Comparison of ENCODE assay signal across 8 cellular contexts in the genomic region with DNA sequence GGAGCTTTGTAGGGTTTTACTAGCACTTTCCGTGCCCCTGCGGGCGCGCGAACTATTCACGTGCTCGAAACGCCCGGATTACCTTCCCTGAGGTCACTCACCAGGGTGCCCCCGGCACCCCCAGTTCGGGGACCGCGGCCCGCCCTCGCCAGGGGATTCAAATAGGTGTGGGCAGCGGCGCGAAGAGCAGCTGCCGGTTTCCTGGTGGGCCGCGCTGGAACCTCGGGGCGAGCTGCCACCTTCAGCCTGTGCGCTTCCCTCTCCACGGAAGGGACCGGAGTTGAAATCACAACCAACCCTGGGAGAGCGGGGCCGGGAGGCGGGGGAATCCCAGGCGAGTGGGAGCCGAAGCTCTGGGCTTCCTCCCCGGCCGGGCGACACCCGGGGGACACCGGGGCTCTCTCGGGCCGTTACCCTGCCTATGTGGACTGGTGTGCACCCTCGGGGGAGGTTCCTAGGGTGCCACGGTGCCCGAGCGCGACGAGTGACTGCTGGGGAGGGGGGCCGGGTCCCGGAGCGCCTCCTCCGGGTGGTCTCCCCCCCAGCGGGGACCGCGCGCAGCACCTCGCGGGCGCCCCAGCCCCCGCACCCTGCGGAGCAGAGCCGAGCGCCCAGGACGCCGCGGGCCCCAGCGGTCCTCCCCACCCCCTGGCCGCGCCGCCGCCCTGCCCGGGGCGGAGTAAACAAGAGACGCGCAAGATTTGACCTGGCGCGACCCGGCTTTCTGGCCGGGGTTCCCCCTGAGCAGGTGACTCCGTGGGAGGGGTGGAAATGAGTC. TPM values are rescaled to one million over a fixed set of nuclear protein-coding genes. Genes with fewer than 3 reads are reported as not detected.
DNase-seq lines count a peak whose midpoint lies in the region; ATAC-seq, FAIRE-seq and TF ChIP-seq lines count a peak whose summit lies in the region.

No MANE protein-coding gene starts in this region.

- no peaks in the 10 kb centered on the region for H3K36me3 ChIP-seq in HepG2 (replicated peaks in 1 of 2; ENCODE audit: control insufficient read depth in 1 of 2, insufficient read depth in 2 of 2, low read length in 2 of 2)

- WGBS in HepG2 (ENCODE audit: low lambda C conversion rate), result 1% methylated on average over 33 of the region's 76 CpGs

- in situ Hi-C loops in HepG2 (cut with HindIII; ENCODE audit: extremely low pct_ligation_motif_present, low pct_unique_long_range_greater_than_20kb), result loop anchor here (5.0 to 10.0 kb wide), 3 partner anchors 100 to 468 kb away; partner anchors contain the start of gene AIG1

- peak overlapping the region; percentile 96 for H3K4me2 ChIP-seq in HepG2 (ENCODE audit: low read depth, low read length)

- TF ChIP-seq RAD21 in HepG2 (CRISPR knock-in tag; IDR thresholded peaks at IDR 0.05), result no peak; the same call in 1 of the 2 replicates

- peak overlapping the region; percentile 30 for H2AFZ ChIP-seq in HepG2 (ENCODE audit: low read length)

- no peak for FAIRE-seq in H54 (lab: Jason Lieb, UNC)
- FAIRE-seq in HepG2 (lab: Jason Lieb, UNC), result no peak

- no peaks in the 10 kb centered on the region for H3K9me3 Mint-ChIP-seq in activated CD4-positive, alpha-beta T cell treated with anti-CD3 and anti-CD28 coated beads, Interleukin-2, amount 10 ng/mL, durations not matched to agents 7 days and 5 days

- peaks cover 29% of the 10 kb centered on the region for H3K4me1 ChIP-seq in HepG2 (ENCODE audit: insufficient read depth, low read length)

- no TSS peak for BruUV-seq in HepG2 (replicated peaks; lab: Mats Ljungman, UMichigan)

- TF ChIP-seq EP300 in HepG2 (IDR thresholded peaks at IDR 0.05; ENCODE audit: low read depth in 2 of 2, low read length in 2 of 2) (peak; percentile 33 to 56; a peak in 2 of 4 replicates), HepG2 (CRISPR knock-in tag; IDR thresholded peaks at IDR 0.05; ENCODE audit: borderline replicate concordance) (no peak)

- peak; percentile 67 for ATAC-seq in HepG2

- CTCF ChIA-PET in GM10248 (lab: Yijun Ruan, JAX), result interaction anchor here (1.2 kb wide), 1 partner anchor 9 kb away, joined by 3 read pairs; no protein-coding TSS in a partner anchor
- CTCF ChIA-PET in activated CD4-positive, alpha-beta T cell treated with anti-CD3 and anti-CD28 coated beads, Interleukin-2, amount 10 ng/mL, durations not matched to agents 7 days and 5 days (lab: Charles Lee), result interaction anchor here (0.6 to 1.2 kb wide), 5 partner anchors 14 to 380 kb away, joined by 3 to 4 read pairs (median 3); no protein-coding TSS in a partner anchor
- CTCF ChIA-PET in HepG2 (lab: Yijun Ruan, JAX; ENCODE audit: low intra/inter-chr PET ratio, low total read pairs), result no interaction called here

- H3K4me1 Mint-ChIP-seq in activated CD4-positive, alpha-beta T cell treated with anti-CD3 and anti-CD28 coated beads, Interleukin-2, amount 10 ng/mL, durations not matched to agents 7 days and 5 days, result peaks cover 24% of the 10 kb centered on the region

- H3K27ac ChIP-seq in coronary artery (peak overlapping the region; percentile 97 to 98), HepG2 (ENCODE audit: extremely low read length, insufficient read depth, low read length) (peak overlapping the region; percentile 97)

- peak overlapping the region; percentile 98 for H3K4me3 Mint-ChIP-seq in activated CD4-positive, alpha-beta T cell treated with anti-CD3 and anti-CD28 coated beads, Interleukin-2, amount 10 ng/mL, durations not matched to agents 7 days and 5 days

- peaks cover 24% of the 10 kb centered on the region for H3K79me2 ChIP-seq in HepG2 (ENCODE audit: insufficient read depth, low read length)

- peak overlapping the region; percentile 98 for H3K9ac ChIP-seq in HepG2 (ENCODE audit: insufficient read depth, low read depth, low read length)

- no peaks in the 10 kb centered on the region for H3K36me3 Mint-ChIP-seq in activated CD4-positive, alpha-beta T cell treated with anti-CD3 and anti-CD28 coated beads, Interleukin-2, amount 10 ng/mL, durations not matched to agents 7 days and 5 days (ENCODE audit: low read depth)

- intact Hi-C loops in HepG2 (cut with micrococcal nuclease; ENCODE audit: unreplicated experiment), result loop anchor here (5.0 to 10.0 kb wide), 3 partner anchors 80 to 448 kb away; no protein-coding TSS in a partner anchor

- POLR2A ChIA-PET in GM10248 (lab: Yijun Ruan, JAX), result interaction anchor here (0.7 kb wide), 1 partner anchor 99 kb away, joined by 3 read pairs; no protein-coding TSS in a partner anchor
- POLR2A ChIA-PET in activated CD4-positive, alpha-beta T cell treated with anti-CD3 and anti-CD28 coated beads, Interleukin-2, amount 10 ng/mL, durations not matched to agents 7 days and 5 days (lab: Charles Lee), result no interaction called here
- POLR2A ChIA-PET in HepG2 (lab: Yijun Ruan, JAX), result interaction anchor here (0.8 to 2.8 kb wide), 7 partner anchors 17 to 450 kb away, joined by 3 to 28 read pairs (median 4); partner anchors contain the start of gene AIG1

- TF ChIP-seq POLR2A in H54 (IDR thresholded peaks at IDR 0.05; ENCODE audit: low read depth, low read length) (0 out of 2 replicates have a peak, but pooled peaks have one; percentile 28), HepG2 (IDR thresholded peaks at IDR 0.05; ENCODE audit: insufficient read depth in 1 of 2, low read depth in 2 of 2, low read length in 2 of 2) (peak in 1 of 2 experiments; percentile 29; a peak in 2 of 4 replicates)

- peaks cover 7% of the 10 kb centered on the region; the same call in 1 of the 2 replicates for H4K20me1 ChIP-seq in HepG2 (ENCODE audit: insufficient read depth, low read length)

- H3K27me3 Mint-ChIP-seq in activated CD4-positive, alpha-beta T cell treated with anti-CD3 and anti-CD28 coated beads, Interleukin-2, amount 10 ng/mL, durations not matched to agents 7 days and 5 days, result no peaks in the 10 kb centered on the region

- peak overlapping the region; percentile 91 for H3K27ac Mint-ChIP-seq in activated CD4-positive, alpha-beta T cell treated with anti-CD3 and anti-CD28 coated beads, Interleukin-2, amount 10 ng/mL, durations not matched to agents 7 days and 5 days

- H3K9me3 ChIP-seq in HepG2 (ENCODE audit: low read length), result no peaks in the 10 kb centered on the region

- H3K27me3 ChIP-seq in HepG2 (ENCODE audit: control insufficient read depth in 1 of 2, insufficient read depth in 2 of 2, low read length in 2 of 2), result peaks cover 0 to 16% of the 10 kb centered on the region in 2 experiments; a peak in 3 of 5 replicates

- no peak for TF ChIP-seq CTCF in GM10248 (IDR thresholded peaks at IDR 0.05; ENCODE audit: control extremely low read depth, extremely low read depth, low read depth, missing control alignments)
- TF ChIP-seq CTCF in coronary artery (IDR thresholded peaks at IDR 0.05), result no peak
- TF ChIP-seq CTCF in HepG2 (CRISPR knock-in tag; IDR thresholded peaks at IDR 0.05), result no peak

- DNase-seq in GM10248 (ENCODE audit: extremely low spot score) (peak; percentile 87), H54 (ENCODE audit: insufficient read length, low spot score) (peak; percentile 62), M059J (ENCODE audit: low read depth) (peak; percentile 90), coronary artery (ENCODE audit: low spot score) (peak; percentile 89), HepG2 (ENCODE audit: low spot score) (peak; percentile 67), NCI-H446 treated with DMSO at 0.1 percent for 48 hours (lab: John Stamatoyannopoulos, UW) (no peak)
- peak; percentile 61 for DNase-seq in activated CD4-positive, alpha-beta T cell treated with anti-CD3 and anti-CD28 coated beads, Interleukin-2, amount 10 ng/mL, durations not matched to agents 7 days and 5 days
- peak; percentile 66 to 79 for DNase-seq in stimulated activated CD4-positive, alpha-beta T cell treated with anti-CD3 and anti-CD28 coated beads, Interleukin-4, amount 100 ng/mL, for 4 hours

- H3K4me3 ChIP-seq in coronary artery (peak overlapping the region; percentile 77), HepG2 (replicated peaks in 1 of 3; ENCODE audit: insufficient read depth in 1 of 3, low read depth in 2 of 3, low read length in 3 of 3) (peak overlapping the region; percentile 66 to 99 (median 78))

TF ChIP-seq in HepG2, 621 proteins besides CTCF, POLR2A, EP300 and RAD21 (continues in another document):
- TF ChIP-seq FOSL2 (CRISPR knock-in tag; IDR thresholded peaks at IDR 0.05), result peak; percentile 52; the same call in 1 of the 2 replicates
- no peak for TF ChIP-seq SNAPC5 (CRISPR knock-in tag; IDR thresholded peaks at IDR 0.05; ENCODE audit: borderline replicate concordance)
- TF ChIP-seq TEAD3 (CRISPR knock-in tag; optimal IDR thresholded peaks at IDR 0.05; ENCODE audit: borderline replicate concordance), result peak; percentile 78
- TF ChIP-seq ZNF24 (IDR thresholded peaks at IDR 0.05), result no peak
- TF ChIP-seq SOX5 (CRISPR knock-in tag; IDR thresholded peaks at IDR 0.05; ENCODE audit: borderline replicate concordance), result peak; percentile 73; the same call in 1 of the 2 replicates

RNA-seq across cellular contexts. Expression of gene HIVEP2, which starts 2.1 kb away (rescaled TPM):
- total RNA-seq in M059J (2014; rRNA removed; shearing (Covaris generic)), result 7.6 and 14.6 TPM in 2 replicates
- total RNA-seq in activated CD4-positive, alpha-beta T cell treated with anti-CD3 and anti-CD28 coated beads, Interleukin-2, amount 10 ng/mL, durations not matched to agents 7 days and 5 days, result 10 to 100 TPM; 30.2 to 35.4 TPM
- total RNA-seq in HepG2 (2016; rRNA removed; fragmentation: Illumina TruSeq; extraction: Trizol), result 3.4 and 5.4 TPM in 2 replicates
- total RNA-seq in HepG2 (2016; cell fraction: cytosol; rRNA removed; fragmentation: Illumina TruSeq; extraction: Trizol; ENCODE audit: low read depth), result 0.30 and 1.5 TPM in 2 replicates
- total RNA-seq in HepG2 (2016; cell fraction: insoluble cytoplasmic fraction; rRNA removed; fragmentation: Illumina TruSeq; extraction: Trizol), result 4.1 TPM in 2 replicates
- total RNA-seq in HepG2 (2016; cell fraction: membrane; rRNA removed; fragmentation: Illumina TruSeq; extraction: Trizol), result 1.2 and 1.8 TPM in 2 replicates
- total RNA-seq in HepG2 (2016; cell fraction: nucleus; rRNA removed; fragmentation: Illumina TruSeq; extraction: Trizol), result 4.9 and 5.6 TPM in 2 replicates
- 12.8 and 12.9 TPM in 2 replicates for polyA plus RNA-seq in HepG2 (2011; rRNA removed)
- 6.4 and 8.1 TPM in 2 replicates for polyA plus RNA-seq in HepG2 (2011; cell fraction: cytosol; rRNA removed)
- 27.7 and 28.6 TPM in 2 replicates for polyA plus RNA-seq in HepG2 (2011; cell fraction: nucleus; rRNA removed)
- polyA plus RNA-seq in HepG2 (2012), result 14.5 and 17.1 TPM in 2 replicates
- polyA plus RNA-seq in HepG2 (2016; cell fraction: cytosol; fragmentation: Illumina TruSeq; extraction: Trizol; ENCODE audit: low read depth), result 0.05 and 0.18 TPM in 2 replicates
- 2.4 and 2.5 TPM in 2 replicates for polyA plus RNA-seq in HepG2 (2016; cell fraction: insoluble cytoplasmic fraction; fragmentation: Illumina TruSeq; extraction: Trizol; ENCODE audit: low read depth)
- polyA plus RNA-seq in HepG2 (2016; cell fraction: membrane; fragmentation: Illumina TruSeq; extraction: Trizol; ENCODE audit: low read depth), result 0.22 and 0.25 TPM in 2 replicates
- 6.9 and 8.3 TPM in 2 replicates for polyA plus RNA-seq in HepG2 (2016; cell fraction: nucleus; fragmentation: Illumina TruSeq; extraction: Trizol; ENCODE audit: insufficient read depth, low read depth)
- 3.8 and 23.2 TPM in 2 replicates for polyA minus RNA-seq in HepG2 (2011; rRNA and poly(A)+ RNA removed; ENCODE audit: low replicate concordance)
- polyA minus RNA-seq in HepG2 (2011; cell fraction: cytosol; rRNA and poly(A)+ RNA removed), result 12.5 and 18.3 TPM in 2 replicates
- polyA minus RNA-seq in HepG2 (2011; cell fraction: nucleus; rRNA and poly(A)+ RNA removed), result 35.8 and 45.4 TPM in 2 replicates
